2 cellular contexts compared by ENCODE assay signal in genomic region chr5:175880213-175880612, GRCh38.
TF ChIP-seq lines count a peak whose summit lies in the region.

No MANE protein-coding gene starts in this region.

TF ChIP-seq in A549, 52 proteins besides CTCF, POLR2A, EP300 and RAD21:
- TF ChIP-seq RARB (CRISPR knock-in tag; IDR thresholded peaks at IDR 0.05), result no peak
- 0 out of 5 replicates have a peak, but pooled peaks of 1 of the 2 experiments have one; percentile 4 for TF ChIP-seq JUN (IDR thresholded peaks at IDR 0.05)
- TF ChIP-seq REST (IDR thresholded peaks at IDR 0.05), result no peak
- TF ChIP-seq MAFK (IDR thresholded peaks at IDR 0.05; ENCODE audit: partially characterized antibody), result no peak

TF ChIP-seq in H1, 55 proteins besides CTCF, POLR2A, EP300 and RAD21:
- no peak for TF ChIP-seq EZH2 (IDR thresholded peaks at IDR 0.05; ENCODE audit: low read depth, low read length, severe bottlenecking)
- TF ChIP-seq USF2 (IDR thresholded peaks at IDR 0.05; ENCODE audit: low read length), result no peak
- TF ChIP-seq CHD2 (IDR thresholded peaks at IDR 0.05; ENCODE audit: low read length), result no peak
- TF ChIP-seq BRCA1 (IDR thresholded peaks at IDR 0.05; ENCODE audit: low read depth, low read length), result no peak
- no peak for TF ChIP-seq FOSL1 (IDR thresholded peaks at IDR 0.05; ENCODE audit: insufficient read depth, low read depth, low read length)
- TF ChIP-seq POU5F1 (IDR thresholded peaks at IDR 0.05; ENCODE audit: low read depth, low read length), result no peak
- no peak for TF ChIP-seq MAX (IDR thresholded peaks at IDR 0.05)
- no peak for TF ChIP-seq ATF3 (IDR thresholded peaks at IDR 0.05; ENCODE audit: insufficient read depth, low read depth, low read length)
- TF ChIP-seq CREB1 (IDR thresholded peaks at IDR 0.05), result no peak
- no peak for TF ChIP-seq RBBP5 (IDR thresholded peaks at IDR 0.05; ENCODE audit: borderline replicate concordance, low read depth, low read length)
- TF ChIP-seq TAF1 (IDR thresholded peaks at IDR 0.05; ENCODE audit: low read depth, low read length), result no peak
- no peak for TF ChIP-seq KDM4A (IDR thresholded peaks at IDR 0.05; ENCODE audit: low read depth, low read length, severe bottlenecking)
- TF ChIP-seq KDM5A (IDR thresholded peaks at IDR 0.05; ENCODE audit: low read length), result no peak
- TF ChIP-seq GTF2F1 (IDR thresholded peaks at IDR 0.05; ENCODE audit: borderline replicate concordance, low read depth, low read length), result no peak
- no peak for TF ChIP-seq BCL11A (IDR thresholded peaks at IDR 0.05; ENCODE audit: low read depth in 2 of 2, low read length in 2 of 2)
